ENCODE assay signal across 26 cellular contexts in genomic region chr15:47124430-47125102, GRCh38.
DNase-seq lines count a peak whose midpoint lies in the region; ATAC-seq, FAIRE-seq and TF ChIP-seq lines count a peak whose summit lies in the region.
"Had no signal": no experiment of that assay in that cellular context is flagged by ENCODE, and none has a peak within 500 bp of the region (broad histone marks: within the 10 kb centered on the region; RNA-seq: fewer than 3 reads in every experiment).

No MANE protein-coding gene starts in this region.

- no peaks in the 10 kb centered on the region for H4K20me1 ChIP-seq in hepatocyte (ENCODE audit: insufficient read depth, poor library complexity, severe bottlenecking)
- H4K20me1 ChIP-seq in HepG2 (ENCODE audit: insufficient read depth, low read length) = no peaks in the 10 kb centered on the region
- H4K20me1 ChIP-seq: BLaER1 had no signal

- no peaks in the 10 kb centered on the region for H3K9me2 ChIP-seq in hepatocyte (replicated peaks; ENCODE audit: insufficient read depth)

- H3K79me2 ChIP-seq in hepatocyte = no peaks in the 10 kb centered on the region
- no peaks in the 10 kb centered on the region for H3K79me2 ChIP-seq in HepG2 (ENCODE audit: insufficient read depth, low read length)

- ATAC-seq in HepG2 (peak; percentile 79), right lobe of liver (peak; percentile 87 to 97 (median 95)), HG03378 (IDR thresholded peaks at IDR 0.05; ENCODE audit: unreplicated experiment) (no peak)
- ATAC-seq: GM12878 had no signal

- H3K4me3 ChIP-seq in hepatocyte (no peak overlapping the region), HepG2 (replicated peaks in 1 of 3; ENCODE audit: insufficient read depth in 1 of 3, low read depth in 2 of 3, low read length in 3 of 3) (no peak overlapping the region), right lobe of liver (peak overlapping the region in 2 of 3 donors; percentile 31 to 42), lower leg skin (ENCODE audit: low read depth, poor library complexity, severe bottlenecking) (no peak overlapping the region)
- H3K4me3 ChIP-seq: BLaER1, GM12878 had no signal

- no peak overlapping the region for H2AFZ ChIP-seq in hepatocyte
- H2AFZ ChIP-seq in HepG2 (ENCODE audit: low read length) = no peak overlapping the region

- H3K27me3 ChIP-seq in hepatocyte = no peaks in the 10 kb centered on the region
- H3K27me3 ChIP-seq in HepG2 (ENCODE audit: control insufficient read depth in 1 of 2, insufficient read depth in 2 of 2, low read length in 2 of 2) = no peaks in the 10 kb centered on the region
- no peaks in the 10 kb centered on the region for H3K27me3 ChIP-seq in right lobe of liver
- H3K27me3 ChIP-seq: BE2C, BLaER1 had no signal

- H3K9me3 ChIP-seq in hepatocyte (ENCODE audit: low read depth) (no peaks in the 10 kb centered on the region), HepG2 (ENCODE audit: low read length) (peaks cover 69% of the 10 kb centered on the region), right lobe of liver (no peaks in the 10 kb centered on the region)
- H3K9me3 ChIP-seq: BE2C had no signal

- BruUV-seq in HepG2 (replicated peaks; lab: Mats Ljungman, UMichigan) = no TSS peak

- intact Hi-C loops in HepG2 (cut with micrococcal nuclease; ENCODE audit: unreplicated experiment) = no loop called here
- intact Hi-C loops in right lobe of liver (cut with DNase I) = no loop called here
- intact Hi-C loops in lower leg skin (cut with DNase I; ENCODE audit: low total_unique reads) = no loop called here

- H3K4me1 ChIP-seq in hepatocyte (ENCODE audit: insufficient read depth) = no peaks in the 10 kb centered on the region
- peaks cover 13% of the 10 kb centered on the region for H3K4me1 ChIP-seq in HepG2 (ENCODE audit: insufficient read depth, low read length)
- peaks cover 0 to 17% (median 6%) of the 10 kb centered on the region in 4 donors for H3K4me1 ChIP-seq in right lobe of liver
- H3K4me1 ChIP-seq: BE2C, BLaER1 had no signal

- FAIRE-seq in HepG2 (lab: Jason Lieb, UNC) = peak; percentile 34
- FAIRE-seq: A204.1, GM12878, GM12892, GM18507 had no signal

- TF ChIP-seq POLR2A in HepG2 (IDR thresholded peaks at IDR 0.05; ENCODE audit: insufficient read depth in 1 of 2, low read depth in 2 of 2, low read length in 2 of 2) (no peak), right lobe of liver (IDR thresholded peaks at IDR 0.05) (no peak), lower leg skin (IDR thresholded peaks at IDR 0.05) (no peak)

- no peak for DNase-seq in hepatocyte (ENCODE audit: low spot score)
- DNase-seq in HepG2 (ENCODE audit: low spot score) = peak; percentile 5
- DNase-seq in right lobe of liver = peak in 1 of 3 donors; percentile 44
- DNase-seq in ureter (ENCODE audit: low spot score) = no peak
- no peak for DNase-seq in lower leg skin (ENCODE audit: low spot score in 2 of 2)
- DNase-seq: 8988T; ACHN; BE2C; C1 segment of cervical spinal cord; CD4-positive, alpha-beta memory T cell; CD4-positive, CD25-positive, alpha-beta regulatory T cell; CD8-positive, alpha-beta memory T cell; COR-L47; DMS 273 treated with DMSO at 0.1 percent for 48 hours; DMS153; DMS53; DMS79; DND-41; EL; GDM1 had no signal

- TF ChIP-seq RAD21 in HepG2 (CRISPR knock-in tag; IDR thresholded peaks at IDR 0.05) = no peak

- H3K9ac ChIP-seq in HepG2 (ENCODE audit: insufficient read depth, low read depth, low read length) = no peak overlapping the region
- H3K9ac ChIP-seq: BLaER1 had no signal

- H3K36me3 ChIP-seq in hepatocyte (replicated peaks; ENCODE audit: insufficient read depth, low read depth) (no peaks in the 10 kb centered on the region), HepG2 (replicated peaks in 1 of 2; ENCODE audit: control insufficient read depth in 1 of 2, insufficient read depth in 2 of 2, low read length in 2 of 2) (no peaks in the 10 kb centered on the region), right lobe of liver (no peaks in the 10 kb centered on the region)
- H3K36me3 ChIP-seq: BE2C, BLaER1 had no signal

- H3K4me2 ChIP-seq in hepatocyte (peak overlapping the region; percentile 46), HepG2 (ENCODE audit: low read depth, low read length) (0 out of 2 replicates have a peak overlapping the region, but pooled peaks have one; percentile 3)
- H3K4me2 ChIP-seq: BLaER1 had no signal

- POLR2A ChIA-PET in HepG2 (lab: Yijun Ruan, JAX) = no interaction called here

- CTCF ChIA-PET in HepG2 (lab: Yijun Ruan, JAX; ENCODE audit: low intra/inter-chr PET ratio, low total read pairs) = no interaction called here

- in situ Hi-C loops in HepG2 (cut with HindIII; ENCODE audit: extremely low pct_ligation_motif_present, low pct_unique_long_range_greater_than_20kb) = no loop called here

- TF ChIP-seq CTCF in hepatocyte (IDR thresholded peaks at IDR 0.05; ENCODE audit: poor library complexity) = no peak
- no peak for TF ChIP-seq CTCF in HepG2 (CRISPR knock-in tag; IDR thresholded peaks at IDR 0.05)
- no peak for TF ChIP-seq CTCF in right lobe of liver (IDR thresholded peaks at IDR 0.05)
- TF ChIP-seq CTCF in lower leg skin (IDR thresholded peaks at IDR 0.05) = no peak

- TF ChIP-seq EP300 in HepG2 (IDR thresholded peaks at IDR 0.05; ENCODE audit: low read depth in 2 of 2, low read length in 2 of 2) = no peak
- no peak for TF ChIP-seq EP300 in HepG2 (CRISPR knock-in tag; IDR thresholded peaks at IDR 0.05; ENCODE audit: borderline replicate concordance)

- 60% methylated on average over 3 of the region's 3 CpGs for WGBS in hepatocyte (ENCODE audit: low lambda C conversion rate, missing lambda C conversion rate)
- 8% methylated on average over 3 of the region's 3 CpGs for WGBS in HepG2 (ENCODE audit: low lambda C conversion rate)
- 27% methylated on average over 3 of the region's 3 CpGs for WGBS in right lobe of liver (ENCODE audit: insufficient coverage, low coverage, low lambda C conversion rate, missing lambda C conversion rate)
- 88 to 89% methylated on average over 3 of the region's 3 CpGs for WGBS in lower leg skin, 2 donors

- H3K27ac ChIP-seq in hepatocyte (no peak overlapping the region), HepG2 (ENCODE audit: extremely low read length, insufficient read depth, low read length) (no peak overlapping the region), right lobe of liver (peak overlapping the region in 2 of 3 donors; percentile 43 to 53)
- H3K27ac ChIP-seq: BLaER1 had no signal

TF ChIP-seq in HepG2, 621 proteins besides CTCF, POLR2A, EP300 and RAD21 (continues in another document):
- peak; percentile 65 for TF ChIP-seq FOXP4 (CRISPR knock-in tag; IDR thresholded peaks at IDR 0.05)
- TF ChIP-seq YEATS2 (CRISPR knock-in tag; IDR thresholded peaks at IDR 0.05; ENCODE audit: borderline replicate concordance) = no peak
- TF ChIP-seq LBX2 (CRISPR knock-in tag; IDR thresholded peaks at IDR 0.05; ENCODE audit: borderline replicate concordance) = no peak
- peak; percentile 35; the same call in 1 of the 2 replicates for TF ChIP-seq ARID5B (CRISPR knock-in tag; IDR thresholded peaks at IDR 0.05)
- TF ChIP-seq NFIB (CRISPR knock-in tag; IDR thresholded peaks at IDR 0.05; ENCODE audit: borderline replicate concordance) = no peak
- 0 out of 2 replicates have a peak, but pooled peaks have one; percentile 19 for TF ChIP-seq NCOA2 (CRISPR knock-in tag; IDR thresholded peaks at IDR 0.05)
- peak; percentile 65 for TF ChIP-seq CEBPG (CRISPR knock-in tag; IDR thresholded peaks at IDR 0.05)
- TF ChIP-seq ZNF546 (CRISPR knock-in tag; conservative IDR thresholded peaks at IDR 0.05) = no peak
- TF ChIP-seq FOXA3 (CRISPR knock-in tag; IDR thresholded peaks at IDR 0.05) = peak; percentile 78

Comparison
In these comparisons a context has a peak if more than half of its experiments do, and no peak if none do; other contexts are left out.
1. H3K27ac ChIP-seq: peak in right lobe of liver (2 of 3); none in hepatocyte (single experiment) and HepG2 (single experiment).
2. H3K4me3 ChIP-seq: peak in right lobe of liver (2 of 3); none in hepatocyte (single experiment), HepG2 (0 of 3) and lower leg skin (single experiment).